In genomic region chr2:128425216-128425615, GRCh38 we compare ENCODE assay signal across 29 cellular contexts.
DNase-seq lines count a peak whose midpoint lies in the region; ATAC-seq and TF ChIP-seq lines count a peak whose summit lies in the region.
"Had no signal": no experiment of that assay in that cellular context is flagged by ENCODE, and none has a peak within 500 bp of the region (broad histone marks: within the 10 kb centered on the region; RNA-seq: fewer than 3 reads in every experiment).

No MANE protein-coding gene starts in this region.

- no peaks in the 10 kb centered on the region for H4K20me1 ChIP-seq in SK-N-SH (ENCODE audit: insufficient read depth)

- H3K4me2 ChIP-seq in SK-N-SH: no peak overlapping the region

- H2AFZ ChIP-seq in SK-N-SH (ENCODE audit: low read depth): no peak overlapping the region

- no peaks in the 10 kb centered on the region for H3K9me3 ChIP-seq in SK-N-SH
- H3K9me3 ChIP-seq in stomach: peaks cover 0 to 21% (median 15%) of the 10 kb centered on the region in 4 donors
- H3K9me3 ChIP-seq: Peyer's patch, SJCRH30 had no signal

- TF ChIP-seq CTCF in SK-N-SH (IDR thresholded peaks at IDR 0.05): no peak
- TF ChIP-seq CTCF in stomach (IDR thresholded peaks at IDR 0.05): no peak

- H3K36me3 ChIP-seq in SK-N-SH (replicated peaks in 1 of 2; ENCODE audit: control insufficient read depth in 1 of 2, insufficient read depth in 2 of 2, low read length in 1 of 2) (no peaks in the 10 kb centered on the region), stomach (no peaks in the 10 kb centered on the region)
- H3K36me3 ChIP-seq: adrenal gland, brain microvascular endothelial cell, gastroesophageal sphincter, left lung, Peyer's patch, SJCRH30 had no signal

- intact Hi-C loops in stomach (cut with DNase I; ENCODE audit: low total_unique reads): no loop called here

- no peaks in the 10 kb centered on the region for H3K9me2 ChIP-seq in SK-N-SH

- H3K4me1 ChIP-seq in SK-N-SH (ENCODE audit: control insufficient read depth in 1 of 2, insufficient read depth in 2 of 2, low read depth in 1 of 2, low read length in 1 of 2): peaks cover 0 to 48% of the 10 kb centered on the region in 2 experiments; a peak in 2 of 4 replicates
- H3K4me1 ChIP-seq in stomach: peaks cover 0 to 7% (median 7%) of the 10 kb centered on the region in 4 donors
- H3K4me1 ChIP-seq: adrenal gland, left lung, Peyer's patch, psoas muscle, SJCRH30 had no signal

- no peaks in the 10 kb centered on the region for H3K27me3 ChIP-seq in SK-N-SH (ENCODE audit: insufficient read depth)
- H3K27me3 ChIP-seq in stomach: no peaks in the 10 kb centered on the region
- H3K27me3 ChIP-seq: adrenal gland, brain microvascular endothelial cell, gastroesophageal sphincter, left lung, Peyer's patch, SJCRH30 had no signal

- DNase-seq in SK-N-SH: no peak
- peak; percentile 29 for DNase-seq in SK-N-DZ (ENCODE audit: low spot score)
- peak; percentile 36 for DNase-seq in islet precursor cell
- DNase-seq in stomach: peak; percentile 20
- DNase-seq in hippocampal formation (lab: John Stamatoyannopoulos, UW): no peak
- no peak for DNase-seq in NCI-H2171 (lab: John Stamatoyannopoulos, UW)
- DNase-seq: activated CD4-positive, alpha-beta T cell treated with anti-CD3 and anti-CD28 coated beads, Interleukin-2, amount 50 U/mL, for 48 hours; activated naive CD4-positive, alpha-beta T cell; activated T-cell treated with anti-CD3 and anti-CD28 coated beads, Interleukin-2, amount 50 U/mL, for 72 hours; brain microvascular endothelial cell; C1 segment of cervical spinal cord; MM.1S; NCI-H1105 treated with DMSO at 0.1 percent for 48 hours; NCI-H187 treated with DMSO at 0.1 percent for 48 hours; NCI-H526; nucleus accumbens; SJCRH30; stimulated activated CD4-positive, alpha-beta T cell treated with anti-CD3 and anti-CD28 coated beads, Interleukin-15, amount 100 ng/mL, for 24 hours; stimulated activated CD4-positive, alpha-beta T cell treated with anti-CD3 and anti-CD28 coated beads, Interleukin-4, amount 100 ng/mL, for 4 hours had no signal

- no peaks in the 10 kb centered on the region for H3F3A ChIP-seq in SK-N-SH (replicated peaks; ENCODE audit: insufficient read depth)

- H3K4me3 ChIP-seq in SK-N-SH (ENCODE audit: low read depth in 2 of 2, low read length in 1 of 2): no peak overlapping the region
- no peak overlapping the region for H3K4me3 ChIP-seq in stomach
- H3K4me3 ChIP-seq: adrenal gland, gastroesophageal sphincter, left lung, Peyer's patch, psoas muscle, SJCRH30 had no signal

- H3K79me2 ChIP-seq in SK-N-SH (ENCODE audit: insufficient read depth): no peaks in the 10 kb centered on the region

- TF ChIP-seq POLR2A in stomach (IDR thresholded peaks at IDR 0.05): no peak

- CTCF ChIA-PET in SK-N-SH (lab: Yijun Ruan, JAX): interaction anchor here (0.9 to 1.0 kb wide), 3 partner anchors 12 to 311 kb away, joined by 3 to 4 read pairs (median 3); no protein-coding TSS in a partner anchor

- TF ChIP-seq RAD21 in SK-N-SH (IDR thresholded peaks at IDR 0.05; ENCODE audit: low read length): 0 out of 2 replicates have a peak, but pooled peaks have one; percentile 7

- POLR2A ChIA-PET in SK-N-SH (lab: Yijun Ruan, JAX): no interaction called here

- H3K27ac ChIP-seq in SK-N-SH (ENCODE audit: low read depth in 2 of 2, low read length in 1 of 2) (peak overlapping the region in 1 of 2 experiments; percentile 94; a peak in 2 of 4 replicates), stomach (no peak overlapping the region)
- H3K27ac ChIP-seq: 22Rv1, adrenal gland, brain microvascular endothelial cell, gastroesophageal sphincter, Peyer's patch, psoas muscle, SJCRH30 had no signal

- WGBS in SK-N-SH (ENCODE audit: low lambda C conversion rate): 45% methylated on average over 8 of the region's 8 CpGs
- WGBS in stomach, 5 donors: 83 to 94% (median 86%) methylated on average over 8 of the region's 8 CpGs

- ATAC-seq in SK-N-SH treated with all-trans-retinoic acid at 6 μM for 48 hours: no peak; the same call in 2 of the 3 replicates
- no peak for ATAC-seq in GM18909 (IDR thresholded peaks at IDR 0.05; ENCODE audit: poor library complexity, unreplicated experiment)
- ATAC-seq: activated CD4-positive, CD25-positive, alpha-beta regulatory T cell treated with anti-CD3 and anti-CD28 coated beads, Interleukin-2, amount 50 U/mL, for 24 hours; activated T-cell treated with anti-CD3 and anti-CD28 coated beads, Interleukin-2, amount 50 U/mL, for 72 hours; gastroesophageal sphincter; HCT116; psoas muscle had no signal

- TF ChIP-seq EP300 in SK-N-SH (IDR thresholded peaks at IDR 0.05; ENCODE audit: borderline replicate concordance in 1 of 2, low read depth in 1 of 2, low read length in 1 of 2) (no peak), stomach (IDR thresholded peaks at IDR 0.05) (no peak)

- H3K9ac ChIP-seq in SK-N-SH: no peak overlapping the region

TF ChIP-seq in SK-N-SH, 30 proteins besides CTCF, POLR2A, EP300 and RAD21 (continues in another document):
- TF ChIP-seq TCF12 (IDR thresholded peaks at IDR 0.05) (no peak), ELF1 (IDR thresholded peaks at IDR 0.05) (no peak), REST (IDR thresholded peaks at IDR 0.05; ENCODE audit: low read depth, low read length) (no peak), MEF2A (IDR thresholded peaks at IDR 0.05; ENCODE audit: borderline replicate concordance, low read depth) (no peak), TAF1 (IDR thresholded peaks at IDR 0.05; ENCODE audit: borderline replicate concordance, low read depth, low read length) (no peak), FOXJ3 (CRISPR knock-in tag; IDR thresholded peaks at IDR 0.05) (no peak), NFIC (IDR thresholded peaks at IDR 0.05; ENCODE audit: borderline replicate concordance) (no peak), MAX (IDR thresholded peaks at IDR 0.05; ENCODE audit: low read depth) (no peak)

TF ChIP-seq in SK-N-SH treated with all-trans-retinoic acid at 6 μM for 48 hours, 23 proteins besides CTCF, POLR2A, EP300 and RAD21:
- TF ChIP-seq GLIS3 (CRISPR knock-in tag; IDR thresholded peaks at IDR 0.05) (no peak), ZNF8 (CRISPR knock-in tag; IDR thresholded peaks at IDR 0.05) (no peak), CREB5 (CRISPR knock-in tag; IDR thresholded peaks at IDR 0.05; ENCODE audit: low read depth) (no peak), ISL1 (CRISPR knock-in tag; IDR thresholded peaks at IDR 0.05) (no peak), ZC3H10 (CRISPR knock-in tag; IDR thresholded peaks at IDR 0.05) (no peak), ARNTL (CRISPR knock-in tag; IDR thresholded peaks at IDR 0.05; ENCODE audit: borderline replicate concordance, low read depth) (no peak), PPARA (CRISPR knock-in tag; IDR thresholded peaks at IDR 0.05; ENCODE audit: borderline replicate concordance) (no peak), ZNF70 (CRISPR knock-in tag; IDR thresholded peaks at IDR 0.05) (no peak), ZFP3 (CRISPR knock-in tag; IDR thresholded peaks at IDR 0.05) (no peak)

Comparison
In these comparisons a context has a peak if more than half of its experiments do, and no peak if none do; other contexts are left out.
1. DNase-seq: peak in SK-N-DZ (single experiment), islet precursor cell (single experiment) and stomach (single experiment); none in SK-N-SH (single experiment), hippocampal formation (0 of 2) and NCI-H2171 (single experiment).